ENCODE assay signal across 17 cellular contexts in genomic region chr3:188911033-188911850, GRCh38.
"Had no signal": no experiment of that assay in that cellular context is flagged by ENCODE, and none has a peak within 500 bp of the region (broad histone marks: within the 10 kb centered on the region; RNA-seq: fewer than 3 reads in every experiment).

No MANE protein-coding gene starts in this region.

- H3K4me3 ChIP-seq: breast epithelium, gastrocnemius medialis, heart right ventricle, left ventricle myocardium inferior, right atrium auricular region, testis had no signal

- H3K9me3 ChIP-seq: breast epithelium, gastrocnemius medialis, neutrophil, testis had no signal

- H3K27me3 ChIP-seq: breast epithelium, gastrocnemius medialis, neutrophil, right atrium auricular region, testis had no signal

- DNase-seq: activated CD4-positive, alpha-beta memory T cell treated with anti-CD3 and anti-CD28 coated beads for 36 hours; activated gamma-delta T cell treated with Interleukin-2 at 50 U/mL for 16 hours; activated naive CD8-positive, alpha-beta T cell treated with anti-CD3 and anti-CD28 coated beads for 36 hours; activated T-cell treated with anti-CD3 and anti-CD28 coated beads, Interleukin-2, amount 50 U/mL, for 72 hours; aorta; gastrocnemius medialis; heart right ventricle; left ventricle myocardium inferior; posterior cingulate gyrus; stimulated activated CD4-positive, alpha-beta T cell treated with anti-CD3 and anti-CD28 coated beads, Interleukin-12 subunit alpha, Interleukin-12 subunit beta, amount 100 ng/mL, for 4 hours; stimulated activated naive CD8-positive, alpha-beta T cell treated with anti-CD3 and anti-CD28 coated beads, Interleukin-15, Interleukin-2, amounts not matched to agents 100 U/mL and 50 U/mL, for 24 hours; T-cell; testis had no signal

- H3K4me1 ChIP-seq: breast epithelium, gastrocnemius medialis, left ventricle myocardium inferior, right atrium auricular region had no signal

- H3K36me3 ChIP-seq: breast epithelium, gastrocnemius medialis, heart right ventricle, left ventricle myocardium inferior, neutrophil, right atrium auricular region had no signal

- H3K27ac ChIP-seq: breast epithelium, gastrocnemius medialis, heart right ventricle, left ventricle myocardium inferior, neutrophil, right atrium auricular region, testis, VCaP had no signal
